In the genomic region with DNA sequence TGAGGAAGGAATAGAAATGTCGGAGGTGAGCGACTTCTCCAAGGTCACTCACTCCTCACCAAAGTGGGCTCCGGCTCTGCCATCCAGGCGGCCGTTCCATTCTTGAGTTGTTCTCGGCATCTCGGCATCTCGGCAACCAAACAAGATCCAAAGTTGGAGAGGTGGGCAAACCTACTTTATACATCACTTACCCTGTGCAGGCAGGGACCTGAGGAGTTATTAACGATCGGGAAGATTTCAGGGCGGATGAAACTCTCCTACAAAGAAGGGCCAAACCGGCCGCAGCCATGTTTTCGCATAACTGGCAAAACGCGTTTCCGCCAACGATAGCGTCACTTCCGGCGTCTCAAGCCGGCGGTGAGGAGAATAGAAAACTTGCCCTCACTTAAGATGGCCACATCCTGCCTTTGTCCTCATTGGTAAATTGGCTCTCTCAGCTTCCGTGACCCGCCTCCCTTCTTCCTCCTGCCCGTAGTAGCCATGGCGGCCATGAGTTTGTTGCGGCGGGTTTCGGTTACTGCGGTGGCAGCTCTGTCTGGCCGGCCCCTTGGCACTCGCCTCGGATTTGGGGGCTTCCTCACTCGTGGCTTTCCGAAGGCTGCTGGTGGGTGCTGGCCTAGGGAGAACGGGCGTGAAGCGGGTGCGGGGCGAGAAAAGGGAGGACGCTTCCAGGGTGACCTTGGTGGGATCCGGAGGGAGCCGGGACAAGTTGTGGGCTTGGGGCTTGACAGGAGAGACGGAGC, we compare ENCODE assay signal across 8 cellular contexts.
DNase-seq lines count a peak whose midpoint lies in the region; ATAC-seq and TF ChIP-seq lines count a peak whose summit lies in the region.

Gene MRPL47 (minus strand): TSS at position 303 of the 743 bp plus-strand sequence. CDS start 14 bp downstream, at position 289.
Gene NDUFB5 (plus strand): TSS at position 459 of the 743 bp plus-strand sequence. CDS start 22 bp downstream, at position 481.

- peaks cover 11% of the 10 kb centered on the region; the same call in 1 of the 2 replicates for H3K36me3 ChIP-seq in ES-I3 (ENCODE audit: insufficient read depth, low read length)
- peaks cover 26% of the 10 kb centered on the region for H3K36me3 ChIP-seq in HAP-1 (replicated peaks)
- peaks cover 9% of the 10 kb centered on the region for H3K36me3 ChIP-seq in MM.1S (replicated peaks; ENCODE audit: insufficient read depth, low read length)

- peak within 1 kb of the TSS; percentile 78 for H2AFZ ChIP-seq in MM.1S (ENCODE audit: low read length)

- H3K4me3 Mint-ChIP-seq in nephron progenitor cell, result peak within 1 kb of the TSS; percentile 98
- H3K4me3 Mint-ChIP-seq in stimulated activated naive CD8-positive, alpha-beta T cell treated with anti-CD3 and anti-CD28 coated beads, Interleukin-15, amount 100 ng/mL, for 72 hours, result peak within 1 kb of the TSS; percentile 96 to 97

- peak within 1 kb of the TSS; percentile 100 for H3K27ac Mint-ChIP-seq in nephron progenitor cell
- H3K27ac Mint-ChIP-seq in stimulated activated naive CD8-positive, alpha-beta T cell treated with anti-CD3 and anti-CD28 coated beads, Interleukin-15, amount 100 ng/mL, for 72 hours, result peak within 1 kb of the TSS; percentile 100

- H3K9ac ChIP-seq in ES-I3 (ENCODE audit: low read depth, low read length) (peak within 1 kb of the TSS; percentile 97), MM.1S (ENCODE audit: low read length) (peak within 1 kb of the TSS; percentile 89)

- H3K27ac ChIP-seq in MM.1S (ENCODE audit: low read length), result peak within 1 kb of the TSS; percentile 64

- H3K9me3 Mint-ChIP-seq in nephron progenitor cell, result no peaks in the 10 kb centered on the region
- H3K9me3 Mint-ChIP-seq in stimulated activated naive CD8-positive, alpha-beta T cell treated with anti-CD3 and anti-CD28 coated beads, Interleukin-15, amount 100 ng/mL, for 72 hours, result no peaks in the 10 kb centered on the region

- peaks cover 3% of the 10 kb centered on the region for H3K27me3 Mint-ChIP-seq in nephron progenitor cell (ENCODE audit: low read depth, poor library complexity)
- no peaks in the 10 kb centered on the region for H3K27me3 Mint-ChIP-seq in stimulated activated naive CD8-positive, alpha-beta T cell treated with anti-CD3 and anti-CD28 coated beads, Interleukin-15, amount 100 ng/mL, for 72 hours

- DNase-seq in HAP-1 (ENCODE audit: low spot score in 2 of 2), result peak; percentile 93 to 96
- peak; percentile 99 for DNase-seq in MM.1S
- DNase-seq in SIG-M5 (lab: John Stamatoyannopoulos, UW), result peak; percentile 92
- peak; percentile 61 for DNase-seq in activated gamma-delta T cell (lab: John Stamatoyannopoulos, UW)
- peak; percentile 94 for DNase-seq in fibroblast of the conjunctiva (ENCODE audit: low read depth)
- DNase-seq in nephron progenitor cell, result peak; percentile 89
- DNase-seq in stimulated activated naive CD8-positive, alpha-beta T cell treated with anti-CD3 and anti-CD28 coated beads, Interleukin-15, amount 100 ng/mL, for 72 hours, result peak; percentile 84 to 92

- ATAC-seq in stimulated activated naive CD8-positive, alpha-beta T cell treated with anti-CD3 and anti-CD28 coated beads, Interleukin-15, amount 100 ng/mL, for 72 hours, result peak; percentile 96

- H3K4me1 Mint-ChIP-seq in nephron progenitor cell, result peaks cover 32% of the 10 kb centered on the region
- H3K4me1 Mint-ChIP-seq in stimulated activated naive CD8-positive, alpha-beta T cell treated with anti-CD3 and anti-CD28 coated beads, Interleukin-15, amount 100 ng/mL, for 72 hours, result peaks cover 39% of the 10 kb centered on the region

- in situ Hi-C loops in HAP-1 (cut with MboI; ENCODE audit: low sequenced_read_pairs), result no loop called here

- H3K4me3 ChIP-seq in HAP-1, result peak within 1 kb of the TSS; percentile 96
- peak within 1 kb of the TSS; percentile 88 for H3K4me3 ChIP-seq in MM.1S (ENCODE audit: low read length)

- peak within 1 kb of the TSS; percentile 71 for H3K4me2 ChIP-seq in MM.1S (ENCODE audit: low read depth, low read length)

- peaks cover 84% of the 10 kb centered on the region for H3K79me2 ChIP-seq in MM.1S (ENCODE audit: low read length)

- H4K20me1 ChIP-seq in MM.1S (ENCODE audit: insufficient read depth, low read length), result no peaks in the 10 kb centered on the region

- no peaks in the 10 kb centered on the region for H3K4me1 ChIP-seq in ES-I3 (ENCODE audit: insufficient read depth, low read length)
- H3K4me1 ChIP-seq in HAP-1, result peaks cover 8% of the 10 kb centered on the region; the same call in 1 of the 2 replicates
- peaks cover 29% of the 10 kb centered on the region for H3K4me1 ChIP-seq in MM.1S (ENCODE audit: low read length)

- peaks cover 6% of the 10 kb centered on the region; the same call in 1 of the 2 replicates for H3F3A ChIP-seq in MM.1S (ENCODE audit: insufficient read depth, low read length)

- TF ChIP-seq CTCF in MM.1S (IDR thresholded peaks at IDR 0.05; ENCODE audit: low read length), result no peak
- no peak for TF ChIP-seq CTCF in nephron progenitor cell (IDR thresholded peaks at IDR 0.05)

- no peaks in the 10 kb centered on the region for H3K9me2 ChIP-seq in MM.1S (replicated peaks; ENCODE audit: insufficient read depth, low read length)

- H3K27me3 ChIP-seq in HAP-1 (ENCODE audit: low read depth), result no peaks in the 10 kb centered on the region
- no peaks in the 10 kb centered on the region for H3K27me3 ChIP-seq in MM.1S (replicated peaks; ENCODE audit: insufficient read depth, low read length)

- H3K9me3 ChIP-seq in ES-I3 (ENCODE audit: control insufficient read depth, insufficient read depth, low read length) (no peaks in the 10 kb centered on the region), HAP-1 (no peaks in the 10 kb centered on the region), MM.1S (replicated peaks; ENCODE audit: insufficient read depth, low read length) (no peaks in the 10 kb centered on the region)

- peaks cover 37% of the 10 kb centered on the region for H3K36me3 Mint-ChIP-seq in nephron progenitor cell (ENCODE audit: low read depth)

Comparison
In these comparisons a context has a peak if more than half of its experiments do, and no peak if none do; other contexts are left out.
1. Peak in every context shown above with its lines: DNase-seq, ATAC-seq, H3K4me3 ChIP-seq and H3K27ac ChIP-seq.